8 cellular contexts compared by ENCODE assay signal in genomic region chr5:78985407-78986223, GRCh38. TPM values are rescaled to one million over a fixed set of nuclear protein-coding genes. Genes with fewer than 3 reads are reported as not detected.
A peak's percentile ranks its signal among the peaks of the same experiment; 100 is the strongest.
DNase-seq lines count a peak whose midpoint lies in the region; ATAC-seq, FAIRE-seq and TF ChIP-seq lines count a peak whose summit lies in the region.

No MANE protein-coding gene starts in this region.

- WGBS in IMR-90 (ENCODE audit: extremely low coverage in 2 of 2, insufficient read length in 1 of 2), 2 experiments: 0% methylated on average over 12 of the region's 27 CpGs; no CpG with 5 or more reads in 1 of the 2 experiments
- WGBS in GM12878 (ENCODE audit: insufficient coverage, insufficient replicate concordance, low lambda C conversion rate, missing lambda C conversion rate): under 1% methylated on average over 27 of the region's 27 CpGs
- 1 to 3% (median 1%) methylated on average over 26 to 27 of the region's 27 CpGs for WGBS in spleen, 5 donors

- peak; percentile 65 to 75 for TF ChIP-seq EP300 in GM12878 (IDR thresholded peaks at IDR 0.05; ENCODE audit: borderline replicate concordance in 1 of 2, control insufficient read depth in 1 of 2, low read depth in 2 of 2, low read length in 2 of 2)

- H3K4me3 ChIP-seq in IMR-90 (ENCODE audit: insufficient read depth, low read depth, low read length): peak overlapping the region; percentile 72
- peak overlapping the region; percentile 94 for H3K4me3 ChIP-seq in GM12878
- H3K4me3 ChIP-seq in spleen: peak overlapping the region; percentile 62 to 84 (median 77)

- no TSS peak for BruUV-seq in IMR-90 (replicated peaks; lab: Mats Ljungman, UMichigan)
- BruUV-seq in GM12878 (replicated peaks; lab: Mats Ljungman, UMichigan): TSS peak; percentile 83

- peak overlapping the region; percentile 85 for H3K27ac ChIP-seq in IMR-90 (ENCODE audit: insufficient read depth, low read length)
- peak overlapping the region; percentile 90 for H3K27ac ChIP-seq in GM12878 (ENCODE audit: control insufficient read depth, insufficient read depth)
- H3K27ac ChIP-seq in spleen: peak overlapping the region; percentile 95 to 100 (median 98)

- H3K9me3 ChIP-seq in IMR-90 (ENCODE audit: control insufficient read depth, insufficient read depth, low read length): no peaks in the 10 kb centered on the region
- H3K9me3 ChIP-seq in GM12878 (replicated peaks; ENCODE audit: control insufficient read depth, insufficient read depth, low read length): no peaks in the 10 kb centered on the region
- no peaks in the 10 kb centered on the region for H3K9me3 ChIP-seq in spleen

- no peak for TF ChIP-seq RAD21 in IMR-90 (IDR thresholded peaks at IDR 0.05; ENCODE audit: low read length)
- no peak for TF ChIP-seq RAD21 in GM12878 (IDR thresholded peaks at IDR 0.05; ENCODE audit: insufficient read depth, low read depth, low read length)

- peak overlapping the region; percentile 64 to 72 for H4K8ac ChIP-seq in IMR-90 (ENCODE audit: low read depth in 2 of 2, low read length in 2 of 2)

- H2BK20ac ChIP-seq in IMR-90 (ENCODE audit: low read depth, low read length): 0 out of 2 replicates have a peak overlapping the region, but pooled peaks have one; percentile 11

- peak overlapping the region; percentile 57 for H3K4ac ChIP-seq in IMR-90 (ENCODE audit: low read depth, low read length)

- H3K79me1 ChIP-seq in IMR-90 (ENCODE audit: low read depth in 1 of 2, low read length in 2 of 2): peaks cover 10 to 37% of the 10 kb centered on the region in 2 experiments

- RAD21 ChIA-PET in GM12878 (lab: Charles Lee; ENCODE audit: unreplicated experiment): interaction anchor here (0.6 to 3.8 kb wide), 11 partner anchors 9 to 419 kb away, joined by 3 to 19 read pairs (median 3); no protein-coding TSS in a partner anchor

- peak; percentile 77 for FAIRE-seq in GM12878 (lab: Jason Lieb, UNC)

- POLR2A ChIA-PET in IMR-90 (lab: Charles Lee; ENCODE audit: unreplicated experiment) (no interaction called here), GM12878 (lab: Charles Lee) (interaction anchor here (0.6 to 1.4 kb wide), 6 partner anchors 23 to 1529 kb away, joined by 3 to 5 read pairs (median 4); no protein-coding TSS in a partner anchor)

- no peaks in the 10 kb centered on the region for H3K27me3 ChIP-seq in IMR-90 (ENCODE audit: control insufficient read depth, insufficient read depth, low read length)
- no peaks in the 10 kb centered on the region for H3K27me3 ChIP-seq in GM12878 (replicated peaks in 1 of 2; ENCODE audit: control insufficient read depth in 2 of 2, insufficient read depth in 2 of 2, low read length in 1 of 2)
- H3K27me3 ChIP-seq in spleen (replicated peaks in 1 of 7): no peaks in the 10 kb centered on the region

- peak overlapping the region; percentile 40 for H2BK5ac ChIP-seq in IMR-90 (ENCODE audit: low read depth, low read length, poor library complexity, severe bottlenecking)

- dilution Hi-C loops in IMR-90 (cut with HindIII; ENCODE audit: low sequenced_read_pairs, unreplicated experiment): no loop called here

- DNase-seq in ELR (ENCODE audit: low read depth): peak; percentile 67
- DNase-seq in IMR-90: peak; percentile 64
- peak in 4 of 5 experiments; percentile 20 to 86 (median 34) for DNase-seq in T-helper 2 cell
- DNase-seq in GM12878 (ENCODE audit: low read depth, low spot score): no peak
- DNase-seq in iPS-NIHi11 (ENCODE audit: low spot score): peak; percentile 57
- peak; percentile 81 for DNase-seq in spleen
- DNase-seq in epidermal melanocyte (ENCODE audit: insufficient read length, low spot score): no peak

- H3K14ac ChIP-seq in IMR-90 (replicated peaks; ENCODE audit: low read depth, low read length): peak overlapping the region; percentile 80

- peak overlapping the region; percentile 1 for H2AK9ac ChIP-seq in IMR-90 (replicated peaks; ENCODE audit: low read depth, low read length, poor library complexity)

- peak overlapping the region; percentile 92 for H3K4me2 ChIP-seq in IMR-90 (ENCODE audit: low read depth, low read length)
- H3K4me2 ChIP-seq in GM12878 (ENCODE audit: control insufficient read depth, insufficient read depth): peak overlapping the region; percentile 78

- H3K56ac ChIP-seq in IMR-90 (ENCODE audit: extremely low read depth, insufficient read depth, low read length): peak overlapping the region; percentile 45

- H3K4me1 ChIP-seq in IMR-90 (ENCODE audit: control insufficient read depth, insufficient read depth, low read length) (peaks cover 7% of the 10 kb centered on the region), GM12878 (ENCODE audit: control insufficient read depth, insufficient read depth, low read length) (peaks cover 7% of the 10 kb centered on the region; the same call in 1 of the 2 replicates), spleen (peaks cover 9 to 43% (median 27%) of the 10 kb centered on the region in 6 donors)

- peak overlapping the region; percentile 48; the same call in 1 of the 2 replicates for H2AK5ac ChIP-seq in IMR-90 (ENCODE audit: low read depth, low read length)

- H3K9ac ChIP-seq in IMR-90 (ENCODE audit: low read depth, low read length) (peak overlapping the region; percentile 79), GM12878 (ENCODE audit: control insufficient read depth, insufficient read depth, low read length) (peak overlapping the region; percentile 85)

- SMC1A ChIA-PET in GM12878 (lab: Charles Lee; ENCODE audit: uncharacterized antibody, unreplicated experiment): interaction anchor here (0.5 to 3.7 kb wide), 11 partner anchors 9 to 625 kb away, joined by 3 to 22 read pairs (median 3); no protein-coding TSS in a partner anchor

- peak overlapping the region; percentile 8; the same call in 1 of the 2 replicates for H4K91ac ChIP-seq in IMR-90 (ENCODE audit: insufficient read depth, low read depth, low read length)

- H3K36me3 ChIP-seq in IMR-90 (ENCODE audit: control insufficient read depth, insufficient read depth, low read length) (no peaks in the 10 kb centered on the region), GM12878 (ENCODE audit: control insufficient read depth in 2 of 2, insufficient read depth in 2 of 2, low read length in 1 of 2) (no peaks in the 10 kb centered on the region), spleen (no peaks in the 10 kb centered on the region)

- peak overlapping the region; percentile 11 for H4K5ac ChIP-seq in IMR-90 (ENCODE audit: low read depth, low read length)

- H3K9me1 ChIP-seq in IMR-90 (ENCODE audit: insufficient read depth, low read length): peaks cover 7% of the 10 kb centered on the region

- in situ Hi-C loops in IMR-90 (cut with MboI; ENCODE audit: low sequenced_read_pairs): no loop called here
- in situ Hi-C loops in GM12878 (cut with MboI): no loop called here

- TF ChIP-seq CTCF in IMR-90 (conservative IDR thresholded peaks at IDR 0.05; ENCODE audit: low read depth, low read length) (no peak), GM12878 (IDR thresholded peaks at IDR 0.05 in 2 of 3, conservative IDR thresholded peaks at IDR 0.05 in 1 of 3; ENCODE audit: control insufficient read depth in 2 of 3, extremely low read depth in 1 of 3, insufficient read depth in 1 of 3, low read depth in 3 of 3, low read length in 3 of 3) (no peak), spleen (IDR thresholded peaks at IDR 0.05 in 8 of 11, conservative IDR thresholded peaks at IDR 0.05 in 3 of 11) (no peak)

- no peaks in the 10 kb centered on the region for H4K20me1 ChIP-seq in IMR-90 (ENCODE audit: insufficient read depth, low read length)
- H4K20me1 ChIP-seq in GM12878 (ENCODE audit: control insufficient read depth, insufficient read depth): no peaks in the 10 kb centered on the region

- peak overlapping the region; percentile 96 for H2AFZ ChIP-seq in IMR-90 (replicated peaks; ENCODE audit: low read length, poor library complexity)
- peak overlapping the region; percentile 58 for H2AFZ ChIP-seq in GM12878 (ENCODE audit: control insufficient read depth, low read depth, low read length)

- peak overlapping the region; percentile 57 for H3K23ac ChIP-seq in IMR-90 (ENCODE audit: low read depth, low read length)

- peaks cover 15% of the 10 kb centered on the region for H3K79me2 ChIP-seq in GM12878 (ENCODE audit: control insufficient read depth, insufficient read depth, low read length)

- no peak; the same call in 1 of the 2 replicates for TF ChIP-seq POLR2A in IMR-90 (IDR thresholded peaks at IDR 0.05; ENCODE audit: low read depth, low read length)
- TF ChIP-seq POLR2A in GM12878 (IDR thresholded peaks at IDR 0.05; ENCODE audit: low read depth, low read length): no peak
- peak in 1 of 3 donors; percentile 8 for TF ChIP-seq POLR2A in spleen (IDR thresholded peaks at IDR 0.05)

- peak overlapping the region; percentile 47; the same call in 1 of the 2 replicates for H2BK120ac ChIP-seq in IMR-90 (ENCODE audit: low read depth, low read length)

- CTCF ChIA-PET in IMR-90 (lab: Yijun Ruan, JAX): interaction anchor here (0.7 to 1.4 kb wide), 3 partner anchors 39 to 148 kb away, joined by 3 to 9 read pairs (median 6); no protein-coding TSS in a partner anchor
- CTCF ChIA-PET in GM12878 (lab: Yijun Ruan, JAX): interaction anchor here (0.6 to 4.6 kb wide), 9 partner anchors 8 to 147 kb away, joined by 3 to 61 read pairs (median 4); no protein-coding TSS in a partner anchor

- H3K18ac ChIP-seq in IMR-90 (ENCODE audit: low read depth, low read length): peak overlapping the region; percentile 8; the same call in 1 of the 2 replicates

- peak overlapping the region; percentile 65; the same call in 2 of the 3 replicates for H2BK15ac ChIP-seq in IMR-90 (ENCODE audit: low read depth, low read length)

- ATAC-seq in GM21576 (IDR thresholded peaks at IDR 0.05; ENCODE audit: unreplicated experiment): peak; percentile 45
- ATAC-seq in IMR-90 (ENCODE audit: low read depth): peak; percentile 42
- peak; percentile 71 for ATAC-seq in GM12878

- intact Hi-C loops in IMR-90 (cut with micrococcal nuclease): loop anchor here (10.0 kb wide), 1 partner anchor 1681 kb away; no protein-coding TSS in a partner anchor
- intact Hi-C loops in GM12878 (cut with micrococcal nuclease; ENCODE audit: unreplicated experiment): loop anchor here (2.0 kb wide), 1 partner anchor 251 kb away; the partner anchor contains the start of gene JMY
- intact Hi-C loops in spleen (cut with DNase I; ENCODE audit: low total_unique reads): no loop called here

RNA-seq across cellular contexts. Expression of gene ARSB, which starts 0.5 kb away (rescaled TPM):
- total RNA-seq in IMR-90 (2012; rRNA removed) (14.7 and 16.0 TPM in 2 replicates), GM12878 (2014; rRNA removed) (6.0 and 6.2 TPM in 2 replicates), GM12878 (2014; rRNA removed; fragmentation: Illumina TruSeq; extraction: Trizol) (6.2 and 6.5 TPM in 2 replicates), GM12878 (2021) (6.8 and 8.2 TPM in 2 replicates), spleen (10 to 100 TPM in 5 of 7 donors, 1 to 10 TPM in 2; 9.1 to 18.5 (median 12.8) TPM)
- polyA plus RNA-seq in IMR-90 (2012; rRNA removed) (16.3 TPM in 2 replicates), GM12878 (2011; rRNA removed) (5.3 and 8.2 TPM in 2 replicates), GM12878 (2014; fragmentation: Illumina TruSeq; extraction: Trizol) (5.4 and 7.4 TPM in 2 replicates), GM12878 (2014; fragmentation: Nextera tagmentation; extraction: Ambion mirVana) (1 to 10 TPM; 1.2 to 1.9 TPM), GM12878 (2014; rRNA removed) (5.1 and 5.2 TPM in 2 replicates), GM12878 (2016; fragmentation: Nextera tagmentation; extraction: Ambion mirVana) (1 to 10 TPM; 6.0 to 6.3 TPM), spleen (1 to 10 TPM; 1.1 to 2.2 (median 1.6) TPM)
- polyA plus RNA-seq in IMR-90 (2012; cell fraction: cytosol; rRNA removed): 11.7 and 12.5 TPM in 2 replicates
- polyA plus RNA-seq in IMR-90 (2012; cell fraction: nucleus; rRNA removed; ENCODE audit: low replicate concordance): 3.4 and 7.0 TPM in 2 replicates
- total RNA-seq in GM12878 (2013; cell fraction: nucleolus; rRNA removed): 20.9 and 27.4 TPM in 2 replicates
- 1.4 TPM for polyA plus RNA-seq in GM12878 (2011; ENCODE audit: low read depth)
- polyA plus RNA-seq in GM12878 (2011; cell fraction: cytosol; rRNA removed): 5.5 and 6.4 TPM in 2 replicates
- polyA plus RNA-seq in GM12878 (2011; cell fraction: nucleus; rRNA removed): 1.9 and 2.8 TPM in 2 replicates
- polyA plus RNA-seq in GM12878 (2012): 1.5 TPM in 2 replicates
- polyA minus RNA-seq in GM12878 (2011; rRNA and poly(A)+ RNA removed): 8.6 and 9.4 TPM in 2 replicates
- polyA minus RNA-seq in GM12878 (2011; cell fraction: cytosol; rRNA and poly(A)+ RNA removed): 3.2 and 3.7 TPM in 2 replicates
- 4.7 and 12.3 TPM in 2 replicates for polyA minus RNA-seq in GM12878 (2011; cell fraction: nucleus; rRNA and poly(A)+ RNA removed)

Comparison
In these comparisons a context has a peak if more than half of its experiments do, and no peak if none do; other contexts are left out.
1. DNase-seq: peak in ELR (single experiment), IMR-90 (single experiment), T-helper 2 cell (4 of 5), iPS-NIHi11 (single experiment) and spleen (single experiment); none in GM12878 (single experiment) and epidermal melanocyte (single experiment).
2. Peak in every context shown above with its lines, with median percentiles within 50 percentile points of each other: ATAC-seq, H3K27ac ChIP-seq and H3K4me3 ChIP-seq.